Comparison of ENCODE assay signal across 1 cellular context in genomic region chr14:78985668-78986073, GRCh38.
TF ChIP-seq lines count a peak whose summit lies in the region.

No MANE protein-coding gene starts in this region.

TF ChIP-seq in WTC11, 78 proteins besides CTCF, POLR2A, EP300 and RAD21:
- TF ChIP-seq, protein P1, sequence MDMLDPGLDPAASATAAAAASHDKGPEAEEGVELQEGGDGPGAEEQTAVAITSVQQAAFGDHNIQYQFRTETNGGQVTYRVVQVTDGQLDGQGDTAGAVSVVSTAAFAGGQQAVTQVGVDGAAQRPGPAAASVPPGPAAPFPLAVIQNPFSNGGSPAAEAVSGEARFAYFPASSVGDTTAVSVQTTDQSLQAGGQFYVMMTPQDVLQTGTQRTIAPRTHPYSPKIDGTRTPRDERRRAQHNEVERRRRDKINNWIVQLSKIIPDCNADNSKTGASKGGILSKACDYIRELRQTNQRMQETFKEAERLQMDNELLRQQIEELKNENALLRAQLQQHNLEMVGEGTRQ (CRISPR knock-in tag; IDR thresholded peaks at IDR 0.05), result 0 out of 2 replicates have a peak, but pooled peaks have one; percentile 21
- peak; percentile 89; the same call in 1 of the 2 replicates for TF ChIP-seq TEAD1 (CRISPR knock-in tag; IDR thresholded peaks at IDR 0.05)
- no peak for TF ChIP-seq GTF2I (CRISPR knock-in tag; conservative IDR thresholded peaks at IDR 0.05)
- TF ChIP-seq CREM (CRISPR knock-in tag; IDR thresholded peaks at IDR 0.05), result 0 out of 2 replicates have a peak, but pooled peaks have one; percentile 37
- no peak for TF ChIP-seq NR1H2 (CRISPR knock-in tag; IDR thresholded peaks at IDR 0.05)
- TF ChIP-seq, protein P2, sequence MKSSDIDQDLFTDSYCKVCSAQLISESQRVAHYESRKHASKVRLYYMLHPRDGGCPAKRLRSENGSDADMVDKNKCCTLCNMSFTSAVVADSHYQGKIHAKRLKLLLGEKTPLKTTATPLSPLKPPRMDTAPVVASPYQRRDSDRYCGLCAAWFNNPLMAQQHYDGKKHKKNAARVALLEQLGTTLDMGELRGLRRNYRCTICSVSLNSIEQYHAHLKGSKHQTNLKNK (CRISPR knock-in tag; IDR thresholded peaks at IDR 0.05), result peak; percentile 37; the same call in 1 of the 2 replicates
TF ChIP-seq in WTC11: peak in this region for 4.
